12 cellular contexts compared by ENCODE assay signal in the genomic region with DNA sequence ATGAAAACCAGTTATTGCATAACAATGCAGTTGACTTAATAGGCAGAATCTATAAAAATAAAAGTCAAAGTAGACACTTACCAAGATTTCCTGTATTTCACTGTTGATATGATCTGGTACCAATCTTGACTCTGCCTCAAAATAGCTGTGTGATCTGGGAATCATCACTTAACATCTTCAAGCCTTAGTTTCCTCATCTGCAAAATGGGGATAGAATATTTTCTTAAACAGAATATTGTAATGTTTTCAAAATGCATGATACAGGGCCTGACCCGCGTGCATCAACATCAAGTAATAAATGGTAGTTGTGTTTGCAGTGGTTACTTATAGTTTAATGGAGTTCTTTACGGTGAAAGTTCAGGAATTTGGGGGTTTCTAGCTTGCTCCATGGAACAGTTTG. TPM values are rescaled to one million over a fixed set of nuclear protein-coding genes. Genes with fewer than 3 reads are reported as not detected.
"Had no signal": no experiment of that assay in that cellular context is flagged by ENCODE, and none has a peak within 500 bp of the region (broad histone marks: within the 10 kb centered on the region; RNA-seq: fewer than 3 reads in every experiment).

No MANE protein-coding gene starts in this region.

RNA-seq across cellular contexts. Expression of a gene that starts 10.9 kb away (rescaled TPM):
- total RNA-seq: OCI-LY7, PC-3, PC-9, Right ventricle myocardium inferior, Right ventricle myocardium superior, SJCRH30, SK-MEL-5 had no signal
- polyA plus RNA-seq: SK-N-SH had no signal

RNA-seq across cellular contexts. Expression of a gene that starts 26.1 kb away (rescaled TPM):
- total RNA-seq: OCI-LY7, PC-3, PC-9, Peyer's patch, Right ventricle myocardium inferior, Right ventricle myocardium superior, RPMI7951, SJCRH30, SJSA1, SK-MEL-5, T-cell had no signal
- polyA plus RNA-seq: SK-N-SH had no signal

RNA-seq across cellular contexts. Expression of a gene that starts 51.3 kb away (rescaled TPM):
- total RNA-seq: OCI-LY7, PC-3, PC-9, Right ventricle myocardium inferior, Right ventricle myocardium superior, RPMI7951, SJCRH30, SJSA1, T-cell had no signal
- polyA plus RNA-seq: SK-N-SH had no signal
